8 cellular contexts compared by ENCODE assay signal in genomic region chr5:11904270-11904906, GRCh38. TPM values are rescaled to one million over a fixed set of nuclear protein-coding genes. Genes with fewer than 3 reads are reported as not detected.
DNase-seq lines count a peak whose midpoint lies in the region; ATAC-seq, FAIRE-seq and TF ChIP-seq lines count a peak whose summit lies in the region.

Gene CTNND2 (minus strand): TSS chr5:11904446. CDS start chr5:11903853, 593 bp downstream.

- H3K9me3 ChIP-seq in kidney (ENCODE audit: control insufficient read depth in 1 of 2, low read length in 2 of 2), result no peaks in the 10 kb centered on the region

- H3K9ac ChIP-seq in mesendoderm (ENCODE audit: low read length), result peak within 1 kb of the TSS; percentile 66
- H3K9ac ChIP-seq in kidney (ENCODE audit: low read length in 2 of 2), result no peak within 1 kb of the TSS

- no CpG with 5 or more reads among the region's 63 CpGs for WGBS in mesendoderm (ENCODE audit: extremely low coverage, insufficient coverage, low lambda C conversion rate)

- H3K23ac ChIP-seq in mesendoderm (ENCODE audit: low read length), result no peak within 1 kb of the TSS

- H3K4me2 ChIP-seq in mesendoderm (ENCODE audit: low read length), result peak within 1 kb of the TSS; percentile 75

- no peak within 1 kb of the TSS for H2BK120ac ChIP-seq in mesendoderm (ENCODE audit: low read depth, low read length)

- peak within 1 kb of the TSS; percentile 29 for H3K18ac ChIP-seq in mesendoderm (ENCODE audit: low read length)

- no peaks in the 10 kb centered on the region for H3K36me3 ChIP-seq in mesendoderm (ENCODE audit: control insufficient read depth, insufficient read depth, low read length)
- H3K36me3 ChIP-seq in kidney (ENCODE audit: control insufficient read depth in 1 of 2, insufficient read depth in 2 of 2, low read length in 2 of 2), result no peaks in the 10 kb centered on the region

- no peak within 1 kb of the TSS for H2BK15ac ChIP-seq in mesendoderm (replicated peaks; ENCODE audit: low read depth)

- H3K27me3 ChIP-seq in mesendoderm (ENCODE audit: insufficient read depth, low read length, poor library complexity), result peaks cover 9% of the 10 kb centered on the region

- no peak for ATAC-seq in HG02763 (IDR thresholded peaks at IDR 0.05; ENCODE audit: unreplicated experiment)

- H3K4me3 ChIP-seq in coronary artery, result peak within 1 kb of the TSS; percentile 64
- H3K4me3 ChIP-seq in mesendoderm (ENCODE audit: low read length), result peak within 1 kb of the TSS; percentile 45
- no peak within 1 kb of the TSS for H3K4me3 ChIP-seq in kidney (ENCODE audit: low read length in 2 of 2)

- peak; percentile 4 for DNase-seq in stimulated activated CD4-positive, alpha-beta T cell treated with anti-CD3 and anti-CD28 coated beads, Interleukin-15, amount 100 ng/mL, for 24 hours
- DNase-seq in stimulated activated CD4-positive, alpha-beta T cell treated with anti-CD3 and anti-CD28 coated beads, Interleukin-1b, Interleukin-23, amount 100 ng/mL, for 48 hours, result no peak
- DNase-seq in NCI-H446 (lab: John Stamatoyannopoulos, UW), result peak; percentile 96 to 99
- no peak for DNase-seq in coronary artery (ENCODE audit: low spot score)
- peak; percentile 92 for DNase-seq in mesendoderm
- no peak for DNase-seq in kidney
- no peak for DNase-seq in germinal center (ENCODE audit: low spot score)

- no peak within 1 kb of the TSS for H2AK5ac ChIP-seq in mesendoderm (ENCODE audit: low read length)

- intact Hi-C loops in kidney (cut with DNase I), result no loop called here

- no peak within 1 kb of the TSS for H2BK5ac ChIP-seq in mesendoderm (ENCODE audit: low read length)

- no peak for FAIRE-seq in kidney (lab: Jason Lieb, UNC)

- H3K4ac ChIP-seq in mesendoderm (ENCODE audit: low read depth, low read length), result no peak within 1 kb of the TSS

- H3K56ac ChIP-seq in mesendoderm (ENCODE audit: low read length), result peak within 1 kb of the TSS; percentile 60

- TF ChIP-seq CTCF in coronary artery (IDR thresholded peaks at IDR 0.05) (no peak), kidney (IDR thresholded peaks at IDR 0.05; ENCODE audit: borderline replicate concordance, extremely low read depth, insufficient read depth) (no peak)

- no peak within 1 kb of the TSS for H4K8ac ChIP-seq in mesendoderm (ENCODE audit: low read depth, low read length)

- H3K27ac ChIP-seq in coronary artery, result no peak within 1 kb of the TSS
- H3K27ac ChIP-seq in mesendoderm (ENCODE audit: low read depth, low read length), result no peak within 1 kb of the TSS
- no peak within 1 kb of the TSS for H3K27ac ChIP-seq in kidney (ENCODE audit: low read depth in 2 of 2, low read length in 2 of 2)

- H3K4me1 ChIP-seq in mesendoderm (ENCODE audit: control insufficient read depth, low read depth, low read length), result no peaks in the 10 kb centered on the region
- H3K4me1 ChIP-seq in kidney (ENCODE audit: control insufficient read depth in 1 of 2, insufficient read depth in 1 of 2, low read depth in 1 of 2, low read length in 2 of 2), result no peaks in the 10 kb centered on the region

- no peaks in the 10 kb centered on the region for H3K79me2 ChIP-seq in mesendoderm (ENCODE audit: control insufficient read depth, insufficient read depth, low read length)

- no peaks in the 10 kb centered on the region for H3K79me1 ChIP-seq in mesendoderm (ENCODE audit: low read length)

- no peak within 1 kb of the TSS for H4K5ac ChIP-seq in mesendoderm (ENCODE audit: low read length)

RNA-seq across cellular contexts. Expression of gene CTNND2, which starts in this region (rescaled TPM):
- 3.9 TPM for polyA plus RNA-seq in mesendoderm (2013, experiment 1 of 2)
- 3.1 TPM for polyA plus RNA-seq in mesendoderm (2013, experiment 2 of 2)
- total RNA-seq in kidney, result 0.79 TPM
- polyA plus RNA-seq in kidney (ENCODE audit: insufficient read depth, low read depth, low replicate concordance), result 0.15 TPM

Comparison
In these comparisons a context has a peak if more than half of its experiments do, and no peak if none do; other contexts are left out.
1. DNase-seq: peak in stimulated activated CD4-positive, alpha-beta T cell treated with anti-CD3 and anti-CD28 coated beads, Interleukin-15, amount 100 ng/mL, for 24 hours (single experiment), NCI-H446 (2 of 2) and mesendoderm (single experiment); none in stimulated activated CD4-positive, alpha-beta T cell treated with anti-CD3 and anti-CD28 coated beads, Interleukin-1b, Interleukin-23, amount 100 ng/mL, for 48 hours (single experiment), coronary artery (single experiment), kidney (single experiment) and germinal center (single experiment).
2. H3K4me3 ChIP-seq: peak in coronary artery (single experiment) and mesendoderm (single experiment); none in kidney (0 of 2).